Comparison of ENCODE assay signal across 1 cellular context in the genomic region with DNA sequence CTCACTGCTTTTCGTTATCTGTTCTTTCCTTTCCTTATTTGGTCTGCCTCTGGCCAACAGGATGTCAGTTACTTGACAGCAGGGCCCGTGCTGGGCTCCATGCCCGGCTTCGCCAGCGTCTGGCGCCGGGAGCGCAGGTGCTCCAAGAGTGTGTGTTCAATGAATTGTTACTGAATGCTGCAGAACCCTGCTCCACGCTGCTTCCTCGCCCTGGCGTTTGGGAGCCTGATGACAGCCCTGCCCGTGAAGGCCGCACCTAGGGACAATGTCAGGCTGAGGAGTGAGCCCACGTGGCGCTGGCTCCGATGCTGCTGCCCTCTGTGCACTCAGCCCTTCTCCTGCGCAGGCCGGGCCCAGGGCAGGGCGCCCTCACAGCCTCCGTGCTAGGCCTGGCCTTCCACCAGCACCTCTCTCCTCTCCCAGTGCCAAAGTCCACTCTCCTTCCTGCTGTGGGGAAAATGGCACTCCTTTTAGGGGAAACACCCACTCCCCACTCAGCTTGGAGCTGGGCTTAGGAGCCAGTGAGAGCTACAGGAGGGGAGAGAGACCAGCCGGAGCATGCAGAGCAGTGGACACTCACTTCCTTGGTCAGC.
TF ChIP-seq lines count a peak whose summit lies in the region.

No MANE protein-coding gene starts in this region.

TF ChIP-seq in IMR-90, 13 proteins besides CTCF, POLR2A, EP300 and RAD21 (continued from another document):
- TF ChIP-seq USF2 (IDR thresholded peaks at IDR 0.05; ENCODE audit: low read depth, low read length): no peak
- no peak for TF ChIP-seq SMC3 (IDR thresholded peaks at IDR 0.05; ENCODE audit: low read depth, low read length)
- no peak for TF ChIP-seq RFX5 (IDR thresholded peaks at IDR 0.05; ENCODE audit: low read depth, low read length)
- TF ChIP-seq, protein P1, sequence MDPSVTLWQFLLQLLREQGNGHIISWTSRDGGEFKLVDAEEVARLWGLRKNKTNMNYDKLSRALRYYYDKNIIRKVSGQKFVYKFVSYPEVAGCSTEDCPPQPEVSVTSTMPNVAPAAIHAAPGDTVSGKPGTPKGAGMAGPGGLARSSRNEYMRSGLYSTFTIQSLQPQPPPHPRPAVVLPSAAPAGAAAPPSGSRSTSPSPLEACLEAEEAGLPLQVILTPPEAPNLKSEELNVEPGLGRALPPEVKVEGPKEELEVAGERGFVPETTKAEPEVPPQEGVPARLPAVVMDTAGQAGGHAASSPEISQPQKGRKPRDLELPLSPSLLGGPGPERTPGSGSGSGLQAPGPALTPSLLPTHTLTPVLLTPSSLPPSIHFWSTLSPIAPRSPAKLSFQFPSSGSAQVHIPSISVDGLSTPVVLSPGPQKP (IDR thresholded peaks at IDR 0.05; ENCODE audit: borderline replicate concordance, low read depth, low read length): no peak
- TF ChIP-seq CHD1 (IDR thresholded peaks at IDR 0.05; ENCODE audit: low read depth, low read length): no peak
- TF ChIP-seq CEBPB (IDR thresholded peaks at IDR 0.05; ENCODE audit: low read depth, low read length): no peak
- TF ChIP-seq MAZ (IDR thresholded peaks at IDR 0.05; ENCODE audit: borderline replicate concordance, low read depth, low read length): no peak
- no peak for TF ChIP-seq MXI1 (IDR thresholded peaks at IDR 0.05; ENCODE audit: borderline replicate concordance, low read depth, low read length)
